In the genomic region with DNA sequence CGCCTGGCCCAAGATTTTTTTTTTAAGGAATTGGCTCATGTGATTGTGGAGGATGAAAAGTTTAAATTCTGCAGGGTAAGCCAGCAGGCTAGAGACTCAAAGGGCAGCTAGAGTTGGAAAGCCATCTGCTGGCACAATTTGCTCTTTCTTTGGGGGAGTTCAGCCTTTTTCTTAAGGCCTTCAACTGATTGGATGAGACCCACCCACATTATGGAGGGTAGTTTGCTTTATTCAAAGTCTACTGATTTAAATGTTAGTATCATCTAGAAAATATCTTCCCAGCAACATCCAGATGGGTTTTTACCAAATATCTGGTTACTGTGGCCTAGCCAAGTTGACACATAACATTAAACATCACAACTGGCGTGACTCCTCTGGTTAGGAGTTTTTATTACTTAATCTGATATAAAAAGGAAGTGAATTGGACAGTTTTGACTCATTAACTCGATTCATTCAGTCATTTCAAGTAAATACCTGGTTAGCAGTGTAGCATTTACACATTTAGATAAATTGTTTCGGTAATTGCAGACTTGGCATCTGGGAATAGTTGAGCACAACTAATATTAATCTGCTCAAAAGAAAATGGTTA, we compare ENCODE assay signal across 1 cellular context.
A peak's percentile ranks its signal among the peaks of the same experiment; 100 is the strongest.
TF ChIP-seq lines count a peak whose summit lies in the region.

No MANE protein-coding gene starts in this region.

TF ChIP-seq in GM12878, 131 proteins besides CTCF, POLR2A, EP300 and RAD21:
- TF ChIP-seq SPI1 (IDR thresholded peaks at IDR 0.05; ENCODE audit: borderline replicate concordance, insufficient read depth, low read depth, low read length) (peak; percentile 15; the same call in 1 of the 2 replicates), SMARCA5 (IDR thresholded peaks at IDR 0.05) (no peak), KDM1A (IDR thresholded peaks at IDR 0.05; ENCODE audit: borderline replicate concordance) (no peak), JUNB (IDR thresholded peaks at IDR 0.05) (peak; percentile 55), SMC3 (IDR thresholded peaks at IDR 0.05; ENCODE audit: borderline replicate concordance, low read length) (no peak)
- TF ChIP-seq, protein P1, sequence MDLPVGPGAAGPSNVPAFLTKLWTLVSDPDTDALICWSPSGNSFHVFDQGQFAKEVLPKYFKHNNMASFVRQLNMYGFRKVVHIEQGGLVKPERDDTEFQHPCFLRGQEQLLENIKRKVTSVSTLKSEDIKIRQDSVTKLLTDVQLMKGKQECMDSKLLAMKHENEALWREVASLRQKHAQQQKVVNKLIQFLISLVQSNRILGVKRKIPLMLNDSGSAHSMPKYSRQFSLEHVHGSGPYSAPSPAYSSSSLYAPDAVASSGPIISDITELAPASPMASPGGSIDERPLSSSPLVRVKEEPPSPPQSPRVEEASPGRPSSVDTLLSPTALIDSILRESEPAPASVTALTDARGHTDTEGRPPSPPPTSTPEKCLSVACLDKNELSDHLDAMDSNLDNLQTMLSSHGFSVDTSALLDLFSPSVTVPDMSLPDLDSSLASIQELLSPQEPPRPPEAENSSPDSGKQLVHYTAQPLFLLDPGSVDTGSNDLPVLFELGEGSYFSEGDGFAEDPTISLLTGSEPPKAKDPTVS (IDR thresholded peaks at IDR 0.05; ENCODE audit: low read depth, low read length): no peak
